In genomic region chr2:157257312-157258252, GRCh38 we compare ENCODE assay signal across 8 cellular contexts. TPM values are rescaled to one million over a fixed set of nuclear protein-coding genes. Genes with fewer than 3 reads are reported as not detected.
DNase-seq lines count a peak whose midpoint lies in the region; ATAC-seq and TF ChIP-seq lines count a peak whose summit lies in the region.

Gene GALNT5 (plus strand): TSS chr2:157257705. CDS start chr2:157258083, 378 bp downstream.

- peak; percentile 74 for DNase-seq in IMR-90
- DNase-seq in amniotic stem cell (lab: John Stamatoyannopoulos, UW), result peak; percentile 43
- no peak for DNase-seq in smooth muscle cell (lab: John Stamatoyannopoulos, UW; ENCODE audit: unreplicated experiment)
- DNase-seq in activated CD4-positive, CD25-positive, alpha-beta regulatory T cell (lab: John Stamatoyannopoulos, UW), result no peak
- DNase-seq in GM10266 (ENCODE audit: extremely low spot score), result no peak
- no peak for DNase-seq in A172 (ENCODE audit: low spot score)

- peak within 1 kb of the TSS; percentile 93 for H4K91ac ChIP-seq in IMR-90 (ENCODE audit: insufficient read depth, low read depth, low read length)

- peak; percentile 69 for ATAC-seq in IMR-90 (ENCODE audit: low read depth)
- no peak for ATAC-seq in GM18858 (IDR thresholded peaks at IDR 0.05; ENCODE audit: unreplicated experiment)

- H3K9me1 ChIP-seq in IMR-90 (ENCODE audit: insufficient read depth, low read length), result peaks cover 4% of the 10 kb centered on the region

- peak within 1 kb of the TSS; percentile 92 for H2BK15ac ChIP-seq in IMR-90 (ENCODE audit: low read depth, low read length)

- POLR2A ChIA-PET in IMR-90 (lab: Charles Lee; ENCODE audit: unreplicated experiment), result interaction anchor here (0.5 to 1.5 kb wide), 7 partner anchors 8 to 586 kb away, joined by 3 to 6 read pairs (median 4); no protein-coding TSS in a partner anchor

- peak within 1 kb of the TSS; percentile 90 for H2BK20ac ChIP-seq in IMR-90 (ENCODE audit: low read depth, low read length)

- H3K9ac ChIP-seq in IMR-90 (ENCODE audit: low read depth, low read length), result peak within 1 kb of the TSS; percentile 95
- no peak within 1 kb of the TSS for H3K9ac ChIP-seq in iPS-18a (ENCODE audit: low read length)
- H3K9ac ChIP-seq in smooth muscle cell (ENCODE audit: low read depth), result peak within 1 kb of the TSS; percentile 50

- intact Hi-C loops in IMR-90 (cut with micrococcal nuclease), result loop anchor here (2.0 kb wide), 2 partner anchors 25 to 63 kb away; no protein-coding TSS in a partner anchor

- peak within 1 kb of the TSS; percentile 93 for H4K5ac ChIP-seq in IMR-90 (ENCODE audit: low read depth, low read length)

- BruUV-seq in IMR-90 (replicated peaks; lab: Mats Ljungman, UMichigan), result no TSS peak

- peak within 1 kb of the TSS; percentile 87 for H3K18ac ChIP-seq in IMR-90 (ENCODE audit: low read depth, low read length)

- H3K36me3 ChIP-seq in IMR-90 (ENCODE audit: control insufficient read depth, insufficient read depth, low read length) (no peaks in the 10 kb centered on the region), iPS-18a (ENCODE audit: control insufficient read depth, low read depth, low read length) (no peaks in the 10 kb centered on the region), smooth muscle cell (ENCODE audit: low read depth) (no peaks in the 10 kb centered on the region)

- peak within 1 kb of the TSS; percentile 86 for H3K23ac ChIP-seq in IMR-90 (ENCODE audit: low read depth, low read length)

- CTCF ChIA-PET in IMR-90 (lab: Yijun Ruan, JAX), result no interaction called here

- no peaks in the 10 kb centered on the region for H3F3A ChIP-seq in smooth muscle cell (ENCODE audit: low read depth)

- H3K9me3 ChIP-seq in IMR-90 (ENCODE audit: control insufficient read depth, insufficient read depth, low read length) (no peaks in the 10 kb centered on the region), iPS-18a (ENCODE audit: control insufficient read depth, low read depth, low read length) (no peaks in the 10 kb centered on the region), smooth muscle cell (replicated peaks; ENCODE audit: low read depth) (no peaks in the 10 kb centered on the region)

- H2AK5ac ChIP-seq in IMR-90 (ENCODE audit: low read depth, low read length), result peak within 1 kb of the TSS; percentile 95

- H2AK9ac ChIP-seq in IMR-90 (replicated peaks; ENCODE audit: low read depth, low read length, poor library complexity), result peak within 1 kb of the TSS; percentile 59

- H3K4me2 ChIP-seq in IMR-90 (ENCODE audit: low read depth, low read length) (peak within 1 kb of the TSS; percentile 88), smooth muscle cell (peak within 1 kb of the TSS; percentile 83)

- H3K56ac ChIP-seq in IMR-90 (ENCODE audit: extremely low read depth, insufficient read depth, low read length), result peak within 1 kb of the TSS; percentile 91

- peak within 1 kb of the TSS; percentile 94 for H2BK5ac ChIP-seq in IMR-90 (ENCODE audit: low read depth, low read length, poor library complexity, severe bottlenecking)

- H3K27me3 ChIP-seq in IMR-90 (ENCODE audit: control insufficient read depth, insufficient read depth, low read length), result no peaks in the 10 kb centered on the region
- H3K27me3 ChIP-seq in iPS-18a (ENCODE audit: control insufficient read depth, insufficient read depth, low read length), result no peaks in the 10 kb centered on the region
- no peaks in the 10 kb centered on the region for H3K27me3 ChIP-seq in smooth muscle cell (ENCODE audit: low read depth)

- H3K27ac ChIP-seq in IMR-90 (ENCODE audit: insufficient read depth, low read length), result peak within 1 kb of the TSS; percentile 97
- no peak within 1 kb of the TSS for H3K27ac ChIP-seq in iPS-18a (ENCODE audit: low read length)
- H3K27ac ChIP-seq in smooth muscle cell (ENCODE audit: low read depth), result no peak within 1 kb of the TSS

- in situ Hi-C loops in IMR-90 (cut with MboI; ENCODE audit: low sequenced_read_pairs), result no loop called here

- H3K4me1 ChIP-seq in IMR-90 (ENCODE audit: control insufficient read depth, insufficient read depth, low read length) (peaks cover 18% of the 10 kb centered on the region), iPS-18a (ENCODE audit: control insufficient read depth, low read depth, low read length) (peaks cover 4% of the 10 kb centered on the region), smooth muscle cell (ENCODE audit: low read depth) (peaks cover 7% of the 10 kb centered on the region)

- peak within 1 kb of the TSS; percentile 66 for H3K4me3 ChIP-seq in IMR-90 (ENCODE audit: insufficient read depth, low read depth, low read length)
- H3K4me3 ChIP-seq in iPS-18a (ENCODE audit: low read length), result peak within 1 kb of the TSS; percentile 72
- H3K4me3 ChIP-seq in smooth muscle cell, result peak within 1 kb of the TSS; percentile 48

- no peak for TF ChIP-seq RAD21 in IMR-90 (IDR thresholded peaks at IDR 0.05; ENCODE audit: low read length)

- H3K79me1 ChIP-seq in IMR-90 (ENCODE audit: low read depth in 1 of 2, low read length in 2 of 2), result peaks cover 21 to 54% of the 10 kb centered on the region in 2 experiments

- peak within 1 kb of the TSS; percentile 93 for H3K4ac ChIP-seq in IMR-90 (ENCODE audit: low read depth, low read length)

- dilution Hi-C loops in IMR-90 (cut with HindIII; ENCODE audit: low sequenced_read_pairs, unreplicated experiment), result no loop called here

- peak within 1 kb of the TSS; percentile 94 for H2BK120ac ChIP-seq in IMR-90 (ENCODE audit: low read depth, low read length)

- H3K79me2 ChIP-seq in smooth muscle cell (ENCODE audit: low read depth), result no peaks in the 10 kb centered on the region

- peak within 1 kb of the TSS; percentile 82 to 91 for H4K8ac ChIP-seq in IMR-90 (ENCODE audit: low read depth in 2 of 2, low read length in 2 of 2)

- WGBS in IMR-90 (ENCODE audit: extremely low coverage in 2 of 2, insufficient read length in 1 of 2), 2 experiments, result 0% methylated on average over 4 of the region's 15 CpGs; no CpG with 5 or more reads in 1 of the 2 experiments
- WGBS in smooth muscle cell (ENCODE audit: low lambda C conversion rate), result 27% methylated on average over 15 of the region's 15 CpGs

- TF ChIP-seq CTCF in IMR-90 (conservative IDR thresholded peaks at IDR 0.05; ENCODE audit: low read depth, low read length) (no peak), smooth muscle cell (IDR thresholded peaks at IDR 0.05; ENCODE audit: borderline replicate concordance, insufficient read depth, poor library complexity, severe bottlenecking) (no peak), GM10266 (IDR thresholded peaks at IDR 0.05; ENCODE audit: control insufficient read depth, insufficient read depth, low read depth, missing control alignments) (no peak)

- peak; percentile 42; the same call in 1 of the 2 replicates for TF ChIP-seq POLR2A in IMR-90 (IDR thresholded peaks at IDR 0.05; ENCODE audit: low read depth, low read length)

- H2AFZ ChIP-seq in IMR-90 (replicated peaks; ENCODE audit: low read length, poor library complexity), result peak within 1 kb of the TSS; percentile 84
- H2AFZ ChIP-seq in smooth muscle cell (ENCODE audit: low read depth), result peak within 1 kb of the TSS; percentile 99

- H3K14ac ChIP-seq in IMR-90 (replicated peaks; ENCODE audit: low read depth, low read length), result peak within 1 kb of the TSS; percentile 94

- H4K20me1 ChIP-seq in IMR-90 (ENCODE audit: insufficient read depth, low read length) (no peaks in the 10 kb centered on the region), smooth muscle cell (ENCODE audit: low read depth) (no peaks in the 10 kb centered on the region)

TF ChIP-seq in IMR-90, 13 proteins besides CTCF, POLR2A, EP300 and RAD21:
- peak; percentile 95 for TF ChIP-seq MAZ (IDR thresholded peaks at IDR 0.05; ENCODE audit: borderline replicate concordance, low read depth, low read length)
- peak; percentile 34; the same call in 1 of the 2 replicates for TF ChIP-seq MXI1 (IDR thresholded peaks at IDR 0.05; ENCODE audit: borderline replicate concordance, low read depth, low read length)
- no peak for TF ChIP-seq CHD1 (IDR thresholded peaks at IDR 0.05; ENCODE audit: low read depth, low read length)

RNA-seq across cellular contexts. Expression of gene GALNT5, which starts in this region (rescaled TPM):
- total RNA-seq in IMR-90 (2012; rRNA removed) (63.3 and 73.6 TPM in 2 replicates), smooth muscle cell (1.8 and 2.5 TPM in 2 replicates)
- polyA plus RNA-seq in IMR-90 (2012; rRNA removed) (28.9 and 36.3 TPM in 2 replicates), smooth muscle cell (1.5 and 2.0 TPM in 2 replicates)
- polyA plus RNA-seq in IMR-90 (2012; cell fraction: cytosol; rRNA removed), result 7.2 and 7.9 TPM in 2 replicates
- 4.0 and 36.8 TPM in 2 replicates for polyA plus RNA-seq in IMR-90 (2012; cell fraction: nucleus; rRNA removed; ENCODE audit: low replicate concordance)
- total RNA-seq in A172 (2014; rRNA removed; shearing (Covaris generic)), result not detected in 2 replicates

Comparison
In these comparisons a context has a peak if more than half of its experiments do, and no peak if none do; other contexts are left out.
1. RNA of gene GALNT5 (total RNA-seq): 63.3 to 73.6 TPM in IMR-90; 1.8 to 2.5 TPM in smooth muscle cell and not detected in A172; every median in the first group is over 10 times any median in the second.
2. DNase-seq: peak in IMR-90 (single experiment) and amniotic stem cell (single experiment); none in smooth muscle cell (single experiment), activated CD4-positive, CD25-positive, alpha-beta regulatory T cell (0 of 4), GM10266 (single experiment) and A172 (single experiment).
3. Peak in every context shown above with its lines, with median percentiles within 50 percentile points of each other: H3K4me3 ChIP-seq.